Comparison of ENCODE assay signal across 8 cellular contexts in genomic region chr5:669111-669841, GRCh38. TPM values are rescaled to one million over a fixed set of nuclear protein-coding genes. Genes with fewer than 3 reads are reported as not detected.
A peak's percentile ranks its signal among the peaks of the same experiment; 100 is the strongest.
DNase-seq lines count a peak whose midpoint lies in the region; TF ChIP-seq lines count a peak whose summit lies in the region.

No MANE protein-coding gene starts in this region.

- H3K36me3 Mint-ChIP-seq in activated T-helper 2 cell treated with anti-CD3 and anti-CD28 coated beads, Interferon-gamma antibody, Interleukin-2, Interleukin-4, amounts not matched to agents 10 μg/mL and 5 μg/mL and 100 μg/mL, durations not matched to agents 14 hours and 24 hours and 36 hours (ENCODE audit: low read depth): peaks cover 4% of the 10 kb centered on the region

- intact Hi-C loops in activated T-helper 2 cell treated with anti-CD3 and anti-CD28 coated beads, Interferon-gamma antibody, Interleukin-2, Interleukin-4, amounts not matched to agents 10 μg/mL and 5 μg/mL and 100 μg/mL, durations not matched to agents 14 hours and 24 hours and 36 hours (cut with micrococcal nuclease): no loop called here

- DNase-seq in AG09309 (ENCODE audit: low read depth): no peak
- peak; percentile 58 for DNase-seq in HT1080 (ENCODE audit: low read depth)
- peak; percentile 30 for DNase-seq in activated T-helper 2 cell treated with anti-CD3 and anti-CD28 coated beads, Interferon-gamma antibody, Interleukin-2, Interleukin-4, amounts not matched to agents 10 μg/mL and 5 μg/mL and 100 μg/mL, durations not matched to agents 14 hours and 24 hours and 36 hours (ENCODE audit: low spot score)
- peak; percentile 41 to 57 for DNase-seq in cardiac muscle cell (ENCODE audit: low read depth in 1 of 2, low spot score in 1 of 2)
- DNase-seq in retinal pigment epithelial cell (ENCODE audit: low read depth): peak; percentile 88
- DNase-seq in DMS153 treated with DMSO at 0.1 percent for 48 hours (lab: John Stamatoyannopoulos, UW; ENCODE audit: unreplicated experiment): no peak
- no peak for DNase-seq in GF-D8 (lab: John Stamatoyannopoulos, UW)
- DNase-seq in MG63: no peak

- H3K4me3 ChIP-seq in AG09309 (ENCODE audit: control insufficient read depth, low read depth, low read length) (no peak overlapping the region), cardiac muscle cell (no peak overlapping the region), retinal pigment epithelial cell (ENCODE audit: low read length) (no peak overlapping the region), MG63 (no peak overlapping the region)

- H3K4me3 Mint-ChIP-seq in activated T-helper 2 cell treated with anti-CD3 and anti-CD28 coated beads, Interferon-gamma antibody, Interleukin-2, Interleukin-4, amounts not matched to agents 10 μg/mL and 5 μg/mL and 100 μg/mL, durations not matched to agents 14 hours and 24 hours and 36 hours (ENCODE audit: low read depth): no peak overlapping the region

- H3K36me3 ChIP-seq in cardiac muscle cell: no peaks in the 10 kb centered on the region
- H3K36me3 ChIP-seq in MG63: peaks cover 3% of the 10 kb centered on the region; the same call in 1 of the 2 replicates

- H3K4me1 Mint-ChIP-seq in activated T-helper 2 cell treated with anti-CD3 and anti-CD28 coated beads, Interferon-gamma antibody, Interleukin-2, Interleukin-4, amounts not matched to agents 10 μg/mL and 5 μg/mL and 100 μg/mL, durations not matched to agents 14 hours and 24 hours and 36 hours (ENCODE audit: low read depth): peaks cover 4% of the 10 kb centered on the region

- peaks cover 8% of the 10 kb centered on the region for H3K4me1 ChIP-seq in cardiac muscle cell (ENCODE audit: low read depth)

- H3K9me3 ChIP-seq in cardiac muscle cell (ENCODE audit: low read depth) (no peaks in the 10 kb centered on the region), MG63 (no peaks in the 10 kb centered on the region)

- H3K9me3 Mint-ChIP-seq in activated T-helper 2 cell treated with anti-CD3 and anti-CD28 coated beads, Interferon-gamma antibody, Interleukin-2, Interleukin-4, amounts not matched to agents 10 μg/mL and 5 μg/mL and 100 μg/mL, durations not matched to agents 14 hours and 24 hours and 36 hours: no peaks in the 10 kb centered on the region

- no peak overlapping the region for H3K27ac Mint-ChIP-seq in activated T-helper 2 cell treated with anti-CD3 and anti-CD28 coated beads, Interferon-gamma antibody, Interleukin-2, Interleukin-4, amounts not matched to agents 10 μg/mL and 5 μg/mL and 100 μg/mL, durations not matched to agents 14 hours and 24 hours and 36 hours

- peak; percentile 61 for TF ChIP-seq CTCF in AG09309 (IDR thresholded peaks at IDR 0.05; ENCODE audit: control insufficient read depth, insufficient read depth, low read depth, low read length, missing control alignments)
- peak; percentile 86 for TF ChIP-seq CTCF in cardiac muscle cell (IDR thresholded peaks at IDR 0.05; ENCODE audit: low read depth, low read length)
- TF ChIP-seq CTCF in retinal pigment epithelial cell (conservative IDR thresholded peaks at IDR 0.05; ENCODE audit: low read depth, low read length): peak; percentile 62

- no peaks in the 10 kb centered on the region for H3K27me3 ChIP-seq in cardiac muscle cell
- H3K27me3 ChIP-seq in MG63: peaks cover 13% of the 10 kb centered on the region

- no peaks in the 10 kb centered on the region for H3K27me3 Mint-ChIP-seq in activated T-helper 2 cell treated with anti-CD3 and anti-CD28 coated beads, Interferon-gamma antibody, Interleukin-2, Interleukin-4, amounts not matched to agents 10 μg/mL and 5 μg/mL and 100 μg/mL, durations not matched to agents 14 hours and 24 hours and 36 hours (ENCODE audit: low read depth)

- no peak overlapping the region for H3K27ac ChIP-seq in cardiac muscle cell

RNA-seq across cellular contexts. Expression of gene TPPP, which starts 23.9 kb away (rescaled TPM):
- 0.18 and 0.37 TPM in 2 replicates for total RNA-seq in HT1080 (2014; rRNA removed; shearing (Covaris generic))
- polyA plus RNA-seq in HT1080 (2015; cell fraction: cytosol; rRNA removed): 0.23 and 0.38 TPM in 2 replicates
- 0.34 and 0.51 TPM in 2 replicates for polyA plus RNA-seq in HT1080 (2015; cell fraction: nucleus; rRNA removed)
- total RNA-seq in activated T-helper 2 cell treated with anti-CD3 and anti-CD28 coated beads, Interferon-gamma antibody, Interleukin-2, Interleukin-4, amounts not matched to agents 10 μg/mL and 5 μg/mL and 100 μg/mL, durations not matched to agents 14 hours and 24 hours and 36 hours: 0.09 and 0.11 TPM in 2 replicates
- 7.3 and 7.7 TPM in 2 replicates for total RNA-seq in cardiac muscle cell
- polyA plus RNA-seq in cardiac muscle cell: 2.6 and 3.7 TPM in 2 replicates
- total RNA-seq in MG63 (2014; rRNA removed; shearing (Covaris generic); ENCODE audit: low replicate concordance): not detected in 2 replicates

RNA-seq across cellular contexts. Expression of gene CEP72, which starts 57.1 kb away (rescaled TPM):
- total RNA-seq in HT1080 (2014; rRNA removed; shearing (Covaris generic)): 16.0 and 17.5 TPM in 2 replicates
- 7.7 and 9.1 TPM in 2 replicates for polyA plus RNA-seq in HT1080 (2015; cell fraction: cytosol; rRNA removed)
- polyA plus RNA-seq in HT1080 (2015; cell fraction: nucleus; rRNA removed): 23.5 and 27.3 TPM in 2 replicates
- 29.6 and 30.2 TPM in 2 replicates for total RNA-seq in activated T-helper 2 cell treated with anti-CD3 and anti-CD28 coated beads, Interferon-gamma antibody, Interleukin-2, Interleukin-4, amounts not matched to agents 10 μg/mL and 5 μg/mL and 100 μg/mL, durations not matched to agents 14 hours and 24 hours and 36 hours
- total RNA-seq in cardiac muscle cell: 3.5 and 8.5 TPM in 2 replicates
- polyA plus RNA-seq in cardiac muscle cell: 6.6 and 9.0 TPM in 2 replicates
- total RNA-seq in MG63 (2014; rRNA removed; shearing (Covaris generic); ENCODE audit: low replicate concordance): 6.3 and 6.5 TPM in 2 replicates

Comparison
In these comparisons a context has a peak if more than half of its experiments do, and no peak if none do; other contexts are left out.
1. DNase-seq: peak in HT1080 (single experiment), activated T-helper 2 cell treated with anti-CD3 and anti-CD28 coated beads, Interferon-gamma antibody, Interleukin-2, Interleukin-4, amounts not matched to agents 10 μg/mL and 5 μg/mL and 100 μg/mL, durations not matched to agents 14 hours and 24 hours and 36 hours (single experiment), cardiac muscle cell (2 of 2) and retinal pigment epithelial cell (single experiment); none in AG09309 (single experiment), DMS153 treated with DMSO at 0.1 percent for 48 hours (single experiment), GF-D8 (single experiment) and MG63 (single experiment).
2. Peak in every context shown above with its lines, with median percentiles within 50 percentile points of each other: CTCF ChIP-seq.